In genomic region chr3:32564195-32564594, GRCh38 we compare ENCODE assay signal across 17 cellular contexts. TPM values are rescaled to one million over a fixed set of nuclear protein-coding genes. Genes with fewer than 3 reads are reported as not detected.
DNase-seq lines count a peak whose midpoint lies in the region; ATAC-seq, FAIRE-seq and TF ChIP-seq lines count a peak whose summit lies in the region.
"Had no signal": no experiment of that assay in that cellular context is flagged by ENCODE, and none has a peak within 500 bp of the region (broad histone marks: within the 10 kb centered on the region; RNA-seq: fewer than 3 reads in every experiment).

No MANE protein-coding gene starts in this region.

- peaks cover 0 to 3% of the 10 kb centered on the region in 2 experiments; a peak in 1 of 4 replicates for H3K36me3 ChIP-seq in GM12878 (ENCODE audit: control insufficient read depth in 2 of 2, insufficient read depth in 2 of 2, low read length in 1 of 2)
- H3K36me3 ChIP-seq in esophagus muscularis mucosa: peaks cover 0 to 17% (median 6%) of the 10 kb centered on the region in 4 donors
- peaks cover 23% of the 10 kb centered on the region; the same call in 1 of the 2 replicates for H3K36me3 ChIP-seq in Karpas-422 (ENCODE audit: insufficient read depth, low read length)
- H3K36me3 ChIP-seq in psoas muscle (ENCODE audit: insufficient read depth in 1 of 2, low read depth in 1 of 2): peaks cover 0 to 13% of the 10 kb centered on the region in 2 donors

- no peak for TF ChIP-seq POLR2A in GM12878 (IDR thresholded peaks at IDR 0.05; ENCODE audit: low read depth, low read length)
- no peak for TF ChIP-seq POLR2A in esophagus muscularis mucosa (IDR thresholded peaks at IDR 0.05; ENCODE audit: low read depth)

- RAD21 ChIA-PET in GM12878 (lab: Charles Lee; ENCODE audit: unreplicated experiment): no interaction called here

- H3K9me3 ChIP-seq in GM12878 (replicated peaks; ENCODE audit: control insufficient read depth, insufficient read depth, low read length): no peaks in the 10 kb centered on the region
- H3K9me3 ChIP-seq in esophagus muscularis mucosa: no peaks in the 10 kb centered on the region
- H3K9me3 ChIP-seq in Karpas-422 (ENCODE audit: low read length): no peaks in the 10 kb centered on the region
- H3K9me3 ChIP-seq in psoas muscle: no peaks in the 10 kb centered on the region
- H3K9me3 ChIP-seq: A549 had no signal

- no peak overlapping the region for H3K9ac ChIP-seq in GM12878 (ENCODE audit: control insufficient read depth, insufficient read depth, low read length)
- no peak overlapping the region for H3K9ac ChIP-seq in Karpas-422 (ENCODE audit: low read length)

- H3K79me2 ChIP-seq in GM12878 (ENCODE audit: control insufficient read depth, insufficient read depth, low read length) (peaks cover 20% of the 10 kb centered on the region), Karpas-422 (ENCODE audit: low read length) (peaks cover 95% of the 10 kb centered on the region)

- no peak overlapping the region for H3K4me2 ChIP-seq in GM12878 (ENCODE audit: control insufficient read depth, insufficient read depth)
- H3K4me2 ChIP-seq in Karpas-422 (ENCODE audit: low read depth, low read length, poor library complexity, severe bottlenecking): no peak overlapping the region
- H3K4me2 ChIP-seq: A549 had no signal

- CTCF ChIA-PET in GM12878 (lab: Yijun Ruan, JAX): no interaction called here

- no peak for DNase-seq in GM12878 (ENCODE audit: low read depth, low spot score)
- peak; percentile 1 for DNase-seq in esophagus muscularis mucosa (ENCODE audit: extremely low spot score)
- peak; percentile 4 for DNase-seq in fibroblast of the aortic adventitia (ENCODE audit: low read depth)
- DNase-seq in superior temporal gyrus (ENCODE audit: extremely low spot score): no peak
- DNase-seq in Karpas-422: no peak
- DNase-seq in psoas muscle: no peak
- DNase-seq: CD8-positive, alpha-beta T cell; COR-L47; DMS153; DMS79 treated with DMSO at 0.1 percent for 48 hours; EL; GOT3; H9 had no signal

- peaks cover 4% of the 10 kb centered on the region; the same call in 1 of the 2 replicates for H4K20me1 ChIP-seq in GM12878 (ENCODE audit: control insufficient read depth, insufficient read depth)
- peaks cover 9% of the 10 kb centered on the region for H4K20me1 ChIP-seq in Karpas-422 (ENCODE audit: insufficient read depth, low read depth, low read length)

- H2AFZ ChIP-seq in GM12878 (ENCODE audit: control insufficient read depth, low read depth, low read length) (no peak overlapping the region), Karpas-422 (ENCODE audit: low read length) (no peak overlapping the region)

- no peak for ATAC-seq in GM12878
- no peak for ATAC-seq in psoas muscle
- ATAC-seq: A549; CD8-positive, alpha-beta T cell had no signal

- WGBS in GM12878 (ENCODE audit: insufficient coverage, insufficient replicate concordance, low lambda C conversion rate, missing lambda C conversion rate): 92% methylated on average over 1 of the region's 1 CpG
- 100% methylated on average over 1 of the region's 1 CpG for WGBS in esophagus muscularis mucosa
- WGBS in psoas muscle, 3 donors: 93 to 98% (median 94%) methylated on average over 1 of the region's 1 CpG

- SMC1A ChIA-PET in GM12878 (lab: Charles Lee; ENCODE audit: uncharacterized antibody, unreplicated experiment): no interaction called here

- intact Hi-C loops in GM12878 (cut with micrococcal nuclease; ENCODE audit: unreplicated experiment): no loop called here
- intact Hi-C loops in esophagus muscularis mucosa (cut with DNase I): loop anchor here (10.0 kb wide), 1 partner anchor 49 kb away; no protein-coding TSS in a partner anchor
- intact Hi-C loops in psoas muscle (cut with DNase I): no loop called here

- TF ChIP-seq CTCF in GM12878 (IDR thresholded peaks at IDR 0.05 in 2 of 3, conservative IDR thresholded peaks at IDR 0.05 in 1 of 3; ENCODE audit: control insufficient read depth in 2 of 3, extremely low read depth in 1 of 3, insufficient read depth in 1 of 3, low read depth in 3 of 3, low read length in 3 of 3) (no peak), esophagus muscularis mucosa (IDR thresholded peaks at IDR 0.05) (no peak), fibroblast of the aortic adventitia (IDR thresholded peaks at IDR 0.05; ENCODE audit: insufficient read depth, low read length) (no peak), psoas muscle (IDR thresholded peaks at IDR 0.05) (no peak)

- POLR2A ChIA-PET in GM12878 (lab: Charles Lee): no interaction called here

- H3K27ac ChIP-seq in GM12878 (ENCODE audit: control insufficient read depth, insufficient read depth) (no peak overlapping the region), esophagus muscularis mucosa (replicated peaks in 1 of 4) (no peak overlapping the region), Karpas-422 (ENCODE audit: low read length) (no peak overlapping the region), psoas muscle (no peak overlapping the region)
- H3K27ac ChIP-seq: A549 had no signal

- TF ChIP-seq EP300 in GM12878 (IDR thresholded peaks at IDR 0.05; ENCODE audit: borderline replicate concordance in 1 of 2, control insufficient read depth in 1 of 2, low read depth in 2 of 2, low read length in 2 of 2) (no peak), esophagus muscularis mucosa (IDR thresholded peaks at IDR 0.05) (no peak)

- no peaks in the 10 kb centered on the region for H3K27me3 ChIP-seq in GM12878 (replicated peaks in 1 of 2; ENCODE audit: control insufficient read depth in 2 of 2, insufficient read depth in 2 of 2, low read length in 1 of 2)
- no peaks in the 10 kb centered on the region for H3K27me3 ChIP-seq in esophagus muscularis mucosa
- no peaks in the 10 kb centered on the region for H3K27me3 ChIP-seq in Karpas-422 (ENCODE audit: low read length)
- H3K27me3 ChIP-seq in psoas muscle (ENCODE audit: insufficient read depth in 3 of 3, low read length in 2 of 3): no peaks in the 10 kb centered on the region

- in situ Hi-C loops in GM12878 (cut with MboI): no loop called here

- FAIRE-seq in GM12878 (lab: Jason Lieb, UNC): no peak
- FAIRE-seq: A549, D721Med, G401.6, GM12892 had no signal

- no peak for TF ChIP-seq RAD21 in GM12878 (IDR thresholded peaks at IDR 0.05; ENCODE audit: insufficient read depth, low read depth, low read length)

- H3K4me3 ChIP-seq in GM12878 (no peak overlapping the region), esophagus muscularis mucosa (no peak overlapping the region), fibroblast of the aortic adventitia (ENCODE audit: low read depth, low read length) (no peak overlapping the region), Karpas-422 (ENCODE audit: low read length) (no peak overlapping the region), psoas muscle (no peak overlapping the region)
- H3K4me3 ChIP-seq: A549 had no signal

- H3K4me1 ChIP-seq in GM12878 (ENCODE audit: control insufficient read depth, insufficient read depth, low read length) (no peaks in the 10 kb centered on the region; the same call in 1 of the 2 replicates), esophagus muscularis mucosa (peaks cover 14 to 35% (median 20%) of the 10 kb centered on the region in 4 donors), Karpas-422 (ENCODE audit: low read length) (peaks cover 14% of the 10 kb centered on the region), psoas muscle (peaks cover 20% of the 10 kb centered on the region)

- no peaks in the 10 kb centered on the region for H3K9me2 ChIP-seq in Karpas-422 (replicated peaks; ENCODE audit: insufficient read depth, low read length)

- no TSS peak for BruUV-seq in GM12878 (replicated peaks; lab: Mats Ljungman, UMichigan)

RNA-seq across cellular contexts. Expression of gene DYNC1LI1, which starts 6.5 kb away (rescaled TPM):
- 41.3 and 43.7 TPM in 2 replicates for total RNA-seq in GM12878 (2013; cell fraction: nucleolus; rRNA removed)
- total RNA-seq in GM12878 (2014; rRNA removed) (26.5 and 30.8 TPM in 2 replicates), GM12878 (2014; rRNA removed; fragmentation: Illumina TruSeq; extraction: Trizol) (34.4 and 36.5 TPM in 2 replicates), GM12878 (2021) (29.7 and 32.0 TPM in 2 replicates), esophagus muscularis mucosa (10 to 100 TPM; 30.0 to 38.2 (median 32.5) TPM), fibroblast of the aortic adventitia (ENCODE audit: low replicate concordance) (42.5 and 84.3 TPM in 2 replicates), psoas muscle (10 to 100 TPM; 44.0 to 50.4 (median 47.4) TPM)
- 8.9 TPM for polyA plus RNA-seq in GM12878 (2011; ENCODE audit: low read depth)
- polyA plus RNA-seq in GM12878 (2011; rRNA removed) (51.7 and 83.7 TPM in 2 replicates), GM12878 (2014; fragmentation: Illumina TruSeq; extraction: Trizol) (32.0 and 40.8 TPM in 2 replicates), GM12878 (2014; fragmentation: Nextera tagmentation; extraction: Ambion mirVana) (10 to 100 TPM; 11.5 to 17.0 TPM), GM12878 (2014; rRNA removed) (28.1 and 30.1 TPM in 2 replicates), GM12878 (2016; fragmentation: Nextera tagmentation; extraction: Ambion mirVana) (10 to 100 TPM; 36.8 to 37.6 TPM), psoas muscle (10 to 100 TPM; 37.4 to 56.8 (median 40.6) TPM)
- polyA plus RNA-seq in GM12878 (2011; cell fraction: cytosol; rRNA removed): 15.4 and 18.0 TPM in 2 replicates
- 14.5 and 21.8 TPM in 2 replicates for polyA plus RNA-seq in GM12878 (2011; cell fraction: nucleus; rRNA removed)
- 15.3 and 19.8 TPM in 2 replicates for polyA plus RNA-seq in GM12878 (2012)
- 20.3 and 21.6 TPM in 2 replicates for polyA minus RNA-seq in GM12878 (2011; rRNA and poly(A)+ RNA removed)
- 9.6 and 12.0 TPM in 2 replicates for polyA minus RNA-seq in GM12878 (2011; cell fraction: cytosol; rRNA and poly(A)+ RNA removed)
- 30.8 and 67.1 TPM in 2 replicates for polyA minus RNA-seq in GM12878 (2011; cell fraction: nucleus; rRNA and poly(A)+ RNA removed)
- 26.6 and 36.9 TPM in 2 replicates for total RNA-seq in Karpas-422 (2014; rRNA removed; shearing (Covaris generic); ENCODE audit: low replicate concordance)

Comparison
In these comparisons a context has a peak if more than half of its experiments do, and no peak if none do; other contexts are left out.
1. DNase-seq: peak in esophagus muscularis mucosa (single experiment) and fibroblast of the aortic adventitia (single experiment); none in GM12878 (single experiment), superior temporal gyrus (single experiment), Karpas-422 (single experiment) and psoas muscle (0 of 2).